9 cellular contexts compared by ENCODE assay signal in genomic region chrX:9644335-9644734, GRCh38.
DNase-seq lines count a peak whose midpoint lies in the region; ATAC-seq and TF ChIP-seq lines count a peak whose summit lies in the region.
"Had no signal": no experiment of that assay in that cellular context is flagged by ENCODE, and none has a peak within 500 bp of the region (broad histone marks: within the 10 kb centered on the region; RNA-seq: fewer than 3 reads in every experiment).

No MANE protein-coding gene starts in this region.

- peak overlapping the region; percentile 38 for H3K4me3 Mint-ChIP-seq in T-helper 2 cell treated with Interferon-gamma antibody and Interleukin-4, amounts not matched to agents 5 μg/mL and 100 μg/mL, for 36 hours
- H3K4me3 Mint-ChIP-seq in natural killer cell treated with Interleukin-12 subunit alpha and Interleukin-12 subunit beta and Interleukin-15 and Interleukin-18, amount 100 ng/mL, for 72 hours = peak overlapping the region; percentile 52

- H3K27ac Mint-ChIP-seq in T-helper 2 cell treated with Interferon-gamma antibody and Interleukin-4, amounts not matched to agents 5 μg/mL and 100 μg/mL, for 36 hours = peak overlapping the region; percentile 68
- peak overlapping the region; percentile 76 to 89 for H3K27ac Mint-ChIP-seq in natural killer cell treated with Interleukin-12 subunit alpha and Interleukin-12 subunit beta and Interleukin-15 and Interleukin-18, amount 100 ng/mL, for 72 hours

- ATAC-seq in GM18868 (IDR thresholded peaks at IDR 0.05; ENCODE audit: unreplicated experiment) (peak; percentile 93), HG02973 (IDR thresholded peaks at IDR 0.05; ENCODE audit: unreplicated experiment) (peak; percentile 79)
- ATAC-seq in natural killer cell treated with Interleukin-12 subunit alpha and Interleukin-12 subunit beta and Interleukin-15 and Interleukin-18, amount 100 ng/mL, for 72 hours = peak; percentile 86 to 92

- H3K4me3 ChIP-seq in BE2C (ENCODE audit: low read depth, low read length) = no peak overlapping the region

- H3K36me3 Mint-ChIP-seq in T-helper 2 cell treated with Interferon-gamma antibody and Interleukin-4, amounts not matched to agents 5 μg/mL and 100 μg/mL, for 36 hours (ENCODE audit: low read depth) = peaks cover 9% of the 10 kb centered on the region
- H3K36me3 Mint-ChIP-seq in natural killer cell treated with Interleukin-12 subunit alpha and Interleukin-12 subunit beta and Interleukin-15 and Interleukin-18, amount 100 ng/mL, for 72 hours = no peaks in the 10 kb centered on the region

- peak; percentile 45 for DNase-seq in T-helper 2 cell treated with Interferon-gamma antibody and Interleukin-4, amounts not matched to agents 5 μg/mL and 100 μg/mL, for 36 hours (ENCODE audit: low spot score)
- peak; percentile 70 for DNase-seq in natural killer cell treated with Interleukin-12 subunit alpha and Interleukin-12 subunit beta and Interleukin-15 and Interleukin-18, amount 100 ng/mL, for 72 hours (ENCODE audit: low spot score)
- DNase-seq in NCI-H1694 treated with DMSO at 0.1 percent for 48 hours (lab: John Stamatoyannopoulos, UW) (no peak), hepatic stellate cell (ENCODE audit: low spot score) (no peak), BE2C (no peak), EL (no peak)
- DNase-seq: right cardiac atrium had no signal

- H3K4me1 ChIP-seq in BE2C = no peaks in the 10 kb centered on the region

- H3K36me3 ChIP-seq in BE2C = no peaks in the 10 kb centered on the region

- peaks cover 22% of the 10 kb centered on the region for H3K4me1 Mint-ChIP-seq in T-helper 2 cell treated with Interferon-gamma antibody and Interleukin-4, amounts not matched to agents 5 μg/mL and 100 μg/mL, for 36 hours (ENCODE audit: low read depth)
- peaks cover 28% of the 10 kb centered on the region in 2 donors for H3K4me1 Mint-ChIP-seq in natural killer cell treated with Interleukin-12 subunit alpha and Interleukin-12 subunit beta and Interleukin-15 and Interleukin-18, amount 100 ng/mL, for 72 hours (ENCODE audit: low read depth in 2 of 2)

- H3K9me3 ChIP-seq in BE2C = no peaks in the 10 kb centered on the region

- TF ChIP-seq CTCF in BE2C (IDR thresholded peaks at IDR 0.05; ENCODE audit: low read depth, low read length) = no peak

- H3K27me3 Mint-ChIP-seq in T-helper 2 cell treated with Interferon-gamma antibody and Interleukin-4, amounts not matched to agents 5 μg/mL and 100 μg/mL, for 36 hours (ENCODE audit: low read depth) = no peaks in the 10 kb centered on the region
- no peaks in the 10 kb centered on the region for H3K27me3 Mint-ChIP-seq in natural killer cell treated with Interleukin-12 subunit alpha and Interleukin-12 subunit beta and Interleukin-15 and Interleukin-18, amount 100 ng/mL, for 72 hours

- no peaks in the 10 kb centered on the region for H3K27me3 ChIP-seq in BE2C

- no peaks in the 10 kb centered on the region for H3K9me3 Mint-ChIP-seq in T-helper 2 cell treated with Interferon-gamma antibody and Interleukin-4, amounts not matched to agents 5 μg/mL and 100 μg/mL, for 36 hours
- H3K9me3 Mint-ChIP-seq in natural killer cell treated with Interleukin-12 subunit alpha and Interleukin-12 subunit beta and Interleukin-15 and Interleukin-18, amount 100 ng/mL, for 72 hours = no peaks in the 10 kb centered on the region

Comparison
In these comparisons a context has a peak if more than half of its experiments do, and no peak if none do; other contexts are left out.
1. DNase-seq: peak in T-helper 2 cell treated with Interferon-gamma antibody and Interleukin-4, amounts not matched to agents 5 μg/mL and 100 μg/mL, for 36 hours (single experiment) and natural killer cell treated with Interleukin-12 subunit alpha and Interleukin-12 subunit beta and Interleukin-15 and Interleukin-18, amount 100 ng/mL, for 72 hours (single experiment); none in NCI-H1694 treated with DMSO at 0.1 percent for 48 hours (single experiment), hepatic stellate cell (single experiment), BE2C (single experiment) and EL (single experiment).
2. Peak in every context shown above with its lines, with median percentiles within 50 percentile points of each other: ATAC-seq.